ENCODE assay signal across 1 cellular context in the genomic region with DNA sequence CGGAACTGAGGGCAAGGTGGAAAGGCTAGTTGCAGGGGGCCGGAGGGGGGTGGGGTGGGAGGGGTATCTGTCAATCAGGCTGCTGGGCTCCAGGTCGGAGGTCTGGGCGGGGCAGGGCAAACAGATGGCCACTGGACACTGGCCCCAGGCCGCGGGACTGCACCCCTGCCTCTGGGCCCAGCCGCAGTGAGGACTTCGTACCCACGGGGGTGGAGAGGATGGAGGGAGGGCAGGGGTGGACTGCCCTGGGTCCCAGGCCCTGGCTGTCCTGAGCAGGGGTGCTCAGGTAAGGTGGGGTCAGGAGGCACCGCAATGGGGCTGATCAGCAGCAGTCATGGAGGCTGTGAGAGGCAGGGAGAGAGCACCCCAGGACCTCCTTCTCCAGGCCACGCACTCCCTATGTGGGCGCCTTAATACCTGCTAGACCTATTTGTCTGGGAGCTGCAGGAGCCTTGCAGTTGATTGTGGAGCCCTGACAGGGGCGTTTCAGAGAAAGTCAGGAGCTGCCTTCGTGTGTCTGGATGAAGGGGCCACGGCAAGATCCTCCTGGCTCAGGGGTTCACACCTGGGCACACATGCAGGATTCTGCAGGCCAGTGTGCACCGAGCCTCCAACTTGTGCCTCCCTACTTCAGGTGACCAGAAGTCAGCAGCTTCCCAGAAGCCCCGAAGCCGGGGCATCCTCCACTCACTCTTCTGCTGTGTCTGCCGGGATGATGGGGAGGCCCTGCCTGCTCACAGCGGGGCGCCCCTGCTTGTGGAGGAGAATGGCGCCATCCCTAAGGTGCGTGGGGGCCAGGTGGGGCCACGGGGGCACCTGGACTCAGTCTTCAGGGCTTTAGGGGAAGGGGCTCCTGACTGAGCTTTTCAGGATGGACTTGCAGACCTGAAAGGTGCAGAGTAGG.
TF ChIP-seq lines count a peak whose summit lies in the region.

No MANE protein-coding gene starts in this region.

TF ChIP-seq in HepG2, 621 proteins besides CTCF, POLR2A, EP300 and RAD21 (continued from another document and continues in another):
- TF ChIP-seq, protein P1, sequence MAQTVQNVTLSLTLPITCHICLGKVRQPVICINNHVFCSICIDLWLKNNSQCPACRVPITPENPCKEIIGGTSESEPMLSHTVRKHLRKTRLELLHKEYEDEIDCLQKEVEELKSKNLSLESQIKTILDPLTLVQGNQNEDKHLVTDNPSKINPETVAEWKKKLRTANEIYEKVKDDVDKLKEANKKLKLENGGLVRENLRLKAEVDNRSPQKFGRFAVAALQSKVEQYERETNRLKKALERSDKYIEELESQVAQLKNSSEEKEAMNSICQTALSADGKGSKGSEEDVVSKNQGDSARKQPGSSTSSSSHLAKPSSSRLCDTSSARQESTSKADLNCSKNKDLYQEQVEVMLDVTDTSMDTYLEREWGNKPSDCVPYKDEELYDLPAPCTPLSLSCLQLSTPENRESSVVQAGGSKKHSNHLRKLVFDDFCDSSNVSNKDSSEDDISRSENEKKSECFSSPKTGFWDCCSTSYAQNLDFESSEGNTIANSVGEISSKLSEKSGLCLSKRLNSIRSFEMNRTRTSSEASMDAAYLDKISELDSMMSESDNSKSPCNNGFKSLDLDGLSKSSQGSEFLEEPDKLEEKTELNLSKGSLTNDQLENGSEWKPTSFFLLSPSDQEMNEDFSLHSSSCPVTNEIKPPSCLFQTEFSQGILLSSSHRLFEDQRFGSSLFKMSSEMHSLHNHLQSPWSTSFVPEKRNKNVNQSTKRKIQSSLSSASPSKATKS (CRISPR knock-in tag; IDR thresholded peaks at IDR 0.05), result no peak
- no peak for TF ChIP-seq HNRNPUL1 (IDR thresholded peaks at IDR 0.05; ENCODE audit: low read depth, low read length)
- TF ChIP-seq, protein P2, sequence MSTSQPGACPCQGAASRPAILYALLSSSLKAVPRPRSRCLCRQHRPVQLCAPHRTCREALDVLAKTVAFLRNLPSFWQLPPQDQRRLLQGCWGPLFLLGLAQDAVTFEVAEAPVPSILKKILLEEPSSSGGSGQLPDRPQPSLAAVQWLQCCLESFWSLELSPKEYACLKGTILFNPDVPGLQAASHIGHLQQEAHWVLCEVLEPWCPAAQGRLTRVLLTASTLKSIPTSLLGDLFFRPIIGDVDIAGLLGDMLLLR (CRISPR knock-in tag; IDR thresholded peaks at IDR 0.05), result no peak; the same call in none of the 2 replicates
- no peak for TF ChIP-seq JARID2 (CRISPR knock-in tag; IDR thresholded peaks at IDR 0.05; ENCODE audit: insufficient replicate concordance)
- peak; percentile 86 for TF ChIP-seq NR2C2 (CRISPR knock-in tag; IDR thresholded peaks at IDR 0.05; ENCODE audit: borderline replicate concordance)
- TF ChIP-seq ZNF225 (CRISPR knock-in tag; IDR thresholded peaks at IDR 0.05), result no peak
- peak; percentile 94 for TF ChIP-seq ZNF619 (CRISPR knock-in tag; IDR thresholded peaks at IDR 0.05)
- TF ChIP-seq, protein P3, sequence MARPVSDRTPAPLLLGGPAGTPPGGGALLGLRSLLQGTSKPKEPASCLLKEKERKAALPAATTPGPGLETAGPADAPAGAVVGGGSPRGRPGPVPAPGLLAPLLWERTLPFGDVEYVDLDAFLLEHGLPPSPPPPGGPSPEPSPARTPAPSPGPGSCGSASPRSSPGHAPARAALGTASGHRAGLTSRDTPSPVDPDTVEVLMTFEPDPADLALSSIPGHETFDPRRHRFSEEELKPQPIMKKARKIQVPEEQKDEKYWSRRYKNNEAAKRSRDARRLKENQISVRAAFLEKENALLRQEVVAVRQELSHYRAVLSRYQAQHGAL (CRISPR knock-in tag; IDR thresholded peaks at IDR 0.05; ENCODE audit: not compliant biosample characterization), result no peak
- TF ChIP-seq, protein P4, sequence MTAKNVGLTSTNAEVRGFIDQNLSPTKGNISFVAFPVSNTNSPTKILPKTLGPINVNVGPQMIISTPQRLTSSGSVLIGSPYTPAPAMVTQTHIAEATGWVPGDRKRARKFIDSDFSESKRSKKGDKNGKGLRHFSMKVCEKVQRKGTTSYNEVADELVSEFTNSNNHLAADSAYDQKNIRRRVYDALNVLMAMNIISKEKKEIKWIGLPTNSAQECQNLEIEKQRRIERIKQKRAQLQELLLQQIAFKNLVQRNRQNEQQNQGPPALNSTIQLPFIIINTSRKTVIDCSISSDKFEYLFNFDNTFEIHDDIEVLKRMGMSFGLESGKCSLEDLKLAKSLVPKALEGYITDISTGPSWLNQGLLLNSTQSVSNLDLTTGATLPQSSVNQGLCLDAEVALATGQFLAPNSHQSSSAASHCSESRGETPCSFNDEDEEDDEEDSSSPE (CRISPR knock-in tag; IDR thresholded peaks at IDR 0.05), result no peak; the same call in 1 of the 2 replicates
- peak; percentile 81 for TF ChIP-seq KAT8 (CRISPR knock-in tag; IDR thresholded peaks at IDR 0.05)
- TF ChIP-seq MTA1 (CRISPR knock-in tag; IDR thresholded peaks at IDR 0.05; ENCODE audit: borderline replicate concordance), result peak; percentile 97
- TF ChIP-seq RARA (CRISPR knock-in tag; IDR thresholded peaks at IDR 0.05), result peak; percentile 91
- peak; percentile 97 for TF ChIP-seq ZNF772 (CRISPR knock-in tag; IDR thresholded peaks at IDR 0.05)
- peak; percentile 97 for TF ChIP-seq MIER3 (CRISPR knock-in tag; IDR thresholded peaks at IDR 0.05; ENCODE audit: borderline replicate concordance)
- TF ChIP-seq, protein P5, sequence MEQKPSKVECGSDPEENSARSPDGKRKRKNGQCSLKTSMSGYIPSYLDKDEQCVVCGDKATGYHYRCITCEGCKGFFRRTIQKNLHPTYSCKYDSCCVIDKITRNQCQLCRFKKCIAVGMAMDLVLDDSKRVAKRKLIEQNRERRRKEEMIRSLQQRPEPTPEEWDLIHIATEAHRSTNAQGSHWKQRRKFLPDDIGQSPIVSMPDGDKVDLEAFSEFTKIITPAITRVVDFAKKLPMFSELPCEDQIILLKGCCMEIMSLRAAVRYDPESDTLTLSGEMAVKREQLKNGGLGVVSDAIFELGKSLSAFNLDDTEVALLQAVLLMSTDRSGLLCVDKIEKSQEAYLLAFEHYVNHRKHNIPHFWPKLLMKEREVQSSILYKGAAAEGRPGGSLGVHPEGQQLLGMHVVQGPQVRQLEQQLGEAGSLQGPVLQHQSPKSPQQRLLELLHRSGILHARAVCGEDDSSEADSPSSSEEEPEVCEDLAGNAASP (CRISPR knock-in tag; IDR thresholded peaks at IDR 0.05; ENCODE audit: borderline replicate concordance), result peak; percentile 97
- TF ChIP-seq MIER2 (CRISPR knock-in tag; IDR thresholded peaks at IDR 0.05), result no peak; the same call in 1 of the 2 replicates
- TF ChIP-seq, protein P6, sequence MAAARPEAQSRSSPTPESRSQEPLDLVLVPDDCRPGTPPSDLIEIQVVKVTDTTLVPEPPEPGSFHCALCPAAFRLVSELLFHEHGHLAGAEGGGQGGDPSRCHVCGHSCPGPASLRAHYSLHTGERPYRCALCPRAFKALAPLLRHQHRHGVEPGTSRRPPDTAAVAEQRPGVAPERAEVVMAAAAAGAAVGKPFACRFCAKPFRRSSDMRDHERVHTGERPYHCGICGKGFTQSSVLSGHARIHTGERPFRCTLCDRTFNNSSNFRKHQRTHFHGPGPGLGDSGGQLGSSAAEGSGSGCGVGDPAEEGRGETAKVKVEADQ (CRISPR knock-in tag; IDR thresholded peaks at IDR 0.05; ENCODE audit: borderline replicate concordance), result no peak
- TF ChIP-seq, protein P7, sequence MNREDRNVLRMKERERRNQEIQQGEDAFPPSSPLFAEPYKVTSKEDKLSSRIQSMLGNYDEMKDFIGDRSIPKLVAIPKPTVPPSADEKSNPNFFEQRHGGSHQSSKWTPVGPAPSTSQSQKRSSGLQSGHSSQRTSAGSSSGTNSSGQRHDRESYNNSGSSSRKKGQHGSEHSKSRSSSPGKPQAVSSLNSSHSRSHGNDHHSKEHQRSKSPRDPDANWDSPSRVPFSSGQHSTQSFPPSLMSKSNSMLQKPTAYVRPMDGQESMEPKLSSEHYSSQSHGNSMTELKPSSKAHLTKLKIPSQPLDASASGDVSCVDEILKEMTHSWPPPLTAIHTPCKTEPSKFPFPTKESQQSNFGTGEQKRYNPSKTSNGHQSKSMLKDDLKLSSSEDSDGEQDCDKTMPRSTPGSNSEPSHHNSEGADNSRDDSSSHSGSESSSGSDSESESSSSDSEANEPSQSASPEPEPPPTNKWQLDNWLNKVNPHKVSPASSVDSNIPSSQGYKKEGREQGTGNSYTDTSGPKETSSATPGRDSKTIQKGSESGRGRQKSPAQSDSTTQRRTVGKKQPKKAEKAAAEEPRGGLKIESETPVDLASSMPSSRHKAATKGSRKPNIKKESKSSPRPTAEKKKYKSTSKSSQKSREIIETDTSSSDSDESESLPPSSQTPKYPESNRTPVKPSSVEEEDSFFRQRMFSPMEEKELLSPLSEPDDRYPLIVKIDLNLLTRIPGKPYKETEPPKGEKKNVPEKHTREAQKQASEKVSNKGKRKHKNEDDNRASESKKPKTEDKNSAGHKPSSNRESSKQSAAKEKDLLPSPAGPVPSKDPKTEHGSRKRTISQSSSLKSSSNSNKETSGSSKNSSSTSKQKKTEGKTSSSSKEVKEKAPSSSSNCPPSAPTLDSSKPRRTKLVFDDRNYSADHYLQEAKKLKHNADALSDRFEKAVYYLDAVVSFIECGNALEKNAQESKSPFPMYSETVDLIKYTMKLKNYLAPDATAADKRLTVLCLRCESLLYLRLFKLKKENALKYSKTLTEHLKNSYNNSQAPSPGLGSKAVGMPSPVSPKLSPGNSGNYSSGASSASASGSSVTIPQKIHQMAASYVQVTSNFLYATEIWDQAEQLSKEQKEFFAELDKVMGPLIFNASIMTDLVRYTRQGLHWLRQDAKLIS (CRISPR knock-in tag; IDR thresholded peaks at IDR 0.05), result 0 out of 2 replicates have a peak, but pooled peaks have one; percentile 15
- TF ChIP-seq, protein P8, sequence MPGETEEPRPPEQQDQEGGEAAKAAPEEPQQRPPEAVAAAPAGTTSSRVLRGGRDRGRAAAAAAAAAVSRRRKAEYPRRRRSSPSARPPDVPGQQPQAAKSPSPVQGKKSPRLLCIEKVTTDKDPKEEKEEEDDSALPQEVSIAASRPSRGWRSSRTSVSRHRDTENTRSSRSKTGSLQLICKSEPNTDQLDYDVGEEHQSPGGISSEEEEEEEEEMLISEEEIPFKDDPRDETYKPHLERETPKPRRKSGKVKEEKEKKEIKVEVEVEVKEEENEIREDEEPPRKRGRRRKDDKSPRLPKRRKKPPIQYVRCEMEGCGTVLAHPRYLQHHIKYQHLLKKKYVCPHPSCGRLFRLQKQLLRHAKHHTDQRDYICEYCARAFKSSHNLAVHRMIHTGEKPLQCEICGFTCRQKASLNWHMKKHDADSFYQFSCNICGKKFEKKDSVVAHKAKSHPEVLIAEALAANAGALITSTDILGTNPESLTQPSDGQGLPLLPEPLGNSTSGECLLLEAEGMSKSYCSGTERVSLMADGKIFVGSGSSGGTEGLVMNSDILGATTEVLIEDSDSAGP (CRISPR knock-in tag; IDR thresholded peaks at IDR 0.05; ENCODE audit: borderline replicate concordance), result peak; percentile 86
- TF ChIP-seq, protein P9, sequence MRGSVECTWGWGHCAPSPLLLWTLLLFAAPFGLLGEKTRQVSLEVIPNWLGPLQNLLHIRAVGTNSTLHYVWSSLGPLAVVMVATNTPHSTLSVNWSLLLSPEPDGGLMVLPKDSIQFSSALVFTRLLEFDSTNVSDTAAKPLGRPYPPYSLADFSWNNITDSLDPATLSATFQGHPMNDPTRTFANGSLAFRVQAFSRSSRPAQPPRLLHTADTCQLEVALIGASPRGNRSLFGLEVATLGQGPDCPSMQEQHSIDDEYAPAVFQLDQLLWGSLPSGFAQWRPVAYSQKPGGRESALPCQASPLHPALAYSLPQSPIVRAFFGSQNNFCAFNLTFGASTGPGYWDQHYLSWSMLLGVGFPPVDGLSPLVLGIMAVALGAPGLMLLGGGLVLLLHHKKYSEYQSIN (CRISPR knock-in tag; IDR thresholded peaks at IDR 0.05; ENCODE audit: borderline replicate concordance), result no peak
- TF ChIP-seq ZNF432 (CRISPR knock-in tag; IDR thresholded peaks at IDR 0.05; ENCODE audit: borderline replicate concordance), result 0 out of 2 replicates have a peak, but pooled peaks have one; percentile 21
- peak; percentile 27; the same call in 1 of the 2 replicates for TF ChIP-seq ZNF709 (CRISPR knock-in tag; IDR thresholded peaks at IDR 0.05)
- TF ChIP-seq CC2D1A (CRISPR knock-in tag; IDR thresholded peaks at IDR 0.05), result no peak
- TF ChIP-seq NONO (IDR thresholded peaks at IDR 0.05), result no peak
- TF ChIP-seq NONO (CRISPR knock-in tag; conservative IDR thresholded peaks at IDR 0.05), result peak; percentile 92
- peak; percentile 64; the same call in 1 of the 2 replicates for TF ChIP-seq CREM (IDR thresholded peaks at IDR 0.05)
- no peak for TF ChIP-seq CREM (CRISPR knock-in tag; IDR thresholded peaks at IDR 0.05)
- TF ChIP-seq ZNF782 (CRISPR knock-in tag; IDR thresholded peaks at IDR 0.05; ENCODE audit: borderline replicate concordance), result peak; percentile 50; the same call in 1 of the 2 replicates
- 0 out of 2 replicates have a peak, but pooled peaks have one; percentile 42 for TF ChIP-seq ZNF263 (CRISPR knock-in tag; IDR thresholded peaks at IDR 0.05)
- peak; percentile 99 for TF ChIP-seq HNF4A (CRISPR knock-in tag; IDR thresholded peaks at IDR 0.05)
- TF ChIP-seq DMAP1 (CRISPR knock-in tag; IDR thresholded peaks at IDR 0.05), result peak; percentile 58
- TF ChIP-seq, protein P10, sequence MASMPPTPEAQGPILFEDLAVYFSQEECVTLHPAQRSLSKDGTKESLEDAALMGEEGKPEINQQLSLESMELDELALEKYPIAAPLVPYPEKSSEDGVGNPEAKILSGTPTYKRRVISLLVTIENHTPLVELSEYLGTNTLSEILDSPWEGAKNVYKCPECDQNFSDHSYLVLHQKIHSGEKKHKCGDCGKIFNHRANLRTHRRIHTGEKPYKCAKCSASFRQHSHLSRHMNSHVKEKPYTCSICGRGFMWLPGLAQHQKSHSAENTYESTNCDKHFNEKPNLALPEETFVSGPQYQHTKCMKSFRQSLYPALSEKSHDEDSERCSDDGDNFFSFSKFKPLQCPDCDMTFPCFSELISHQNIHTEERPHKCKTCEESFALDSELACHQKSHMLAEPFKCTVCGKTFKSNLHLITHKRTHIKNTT (CRISPR knock-in tag; IDR thresholded peaks at IDR 0.05), result no peak
- TF ChIP-seq, protein P11, sequence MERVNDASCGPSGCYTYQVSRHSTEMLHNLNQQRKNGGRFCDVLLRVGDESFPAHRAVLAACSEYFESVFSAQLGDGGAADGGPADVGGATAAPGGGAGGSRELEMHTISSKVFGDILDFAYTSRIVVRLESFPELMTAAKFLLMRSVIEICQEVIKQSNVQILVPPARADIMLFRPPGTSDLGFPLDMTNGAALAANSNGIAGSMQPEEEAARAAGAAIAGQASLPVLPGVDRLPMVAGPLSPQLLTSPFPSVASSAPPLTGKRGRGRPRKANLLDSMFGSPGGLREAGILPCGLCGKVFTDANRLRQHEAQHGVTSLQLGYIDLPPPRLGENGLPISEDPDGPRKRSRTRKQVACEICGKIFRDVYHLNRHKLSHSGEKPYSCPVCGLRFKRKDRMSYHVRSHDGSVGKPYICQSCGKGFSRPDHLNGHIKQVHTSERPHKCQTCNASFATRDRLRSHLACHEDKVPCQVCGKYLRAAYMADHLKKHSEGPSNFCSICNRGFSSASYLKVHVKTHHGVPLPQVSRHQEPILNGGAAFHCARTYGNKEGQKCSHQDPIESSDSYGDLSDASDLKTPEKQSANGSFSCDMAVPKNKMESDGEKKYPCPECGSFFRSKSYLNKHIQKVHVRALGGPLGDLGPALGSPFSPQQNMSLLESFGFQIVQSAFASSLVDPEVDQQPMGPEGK (CRISPR knock-in tag; IDR thresholded peaks at IDR 0.05), result peak; percentile 98
- TF ChIP-seq, protein P12, sequence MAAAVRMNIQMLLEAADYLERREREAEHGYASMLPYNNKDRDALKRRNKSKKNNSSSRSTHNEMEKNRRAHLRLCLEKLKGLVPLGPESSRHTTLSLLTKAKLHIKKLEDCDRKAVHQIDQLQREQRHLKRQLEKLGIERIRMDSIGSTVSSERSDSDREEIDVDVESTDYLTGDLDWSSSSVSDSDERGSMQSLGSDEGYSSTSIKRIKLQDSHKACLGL (CRISPR knock-in tag; IDR thresholded peaks at IDR 0.05), result peak; percentile 24; the same call in 1 of the 2 replicates
- TF ChIP-seq, protein P13, sequence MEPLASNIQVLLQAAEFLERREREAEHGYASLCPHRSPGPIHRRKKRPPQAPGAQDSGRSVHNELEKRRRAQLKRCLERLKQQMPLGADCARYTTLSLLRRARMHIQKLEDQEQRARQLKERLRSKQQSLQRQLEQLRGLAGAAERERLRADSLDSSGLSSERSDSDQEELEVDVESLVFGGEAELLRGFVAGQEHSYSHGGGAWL (CRISPR knock-in tag; IDR thresholded peaks at IDR 0.05), result peak; percentile 58; the same call in 1 of the 2 replicates
- TF ChIP-seq ARNT2 (CRISPR knock-in tag; IDR thresholded peaks at IDR 0.05; ENCODE audit: low read depth), result no peak
